Comparison of ENCODE assay signal across 24 cellular contexts in the genomic region with DNA sequence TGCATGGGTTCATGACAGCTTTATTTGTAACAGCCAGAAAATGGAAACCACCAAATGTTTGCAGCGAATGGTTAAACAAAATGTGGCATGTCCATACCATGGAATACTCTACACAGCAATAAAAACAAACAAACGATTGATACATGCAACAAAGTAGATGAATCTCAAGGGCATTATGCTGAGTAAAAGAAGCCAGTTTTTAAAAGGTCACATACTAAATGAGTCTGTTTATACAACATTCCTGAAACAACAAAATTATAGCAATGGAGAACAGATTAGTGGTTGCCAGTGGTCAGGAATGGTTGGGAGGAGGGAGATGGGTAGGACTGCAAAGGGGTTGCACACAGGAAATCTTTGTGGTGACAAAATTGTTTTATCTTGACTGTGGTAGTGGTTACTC.
DNase-seq lines count a peak whose midpoint lies in the region; ATAC-seq, FAIRE-seq and TF ChIP-seq lines count a peak whose summit lies in the region.
"Had no signal": no experiment of that assay in that cellular context is flagged by ENCODE, and none has a peak within 500 bp of the region (broad histone marks: within the 10 kb centered on the region; RNA-seq: fewer than 3 reads in every experiment).

No MANE protein-coding gene starts in this region.

- H3K4me3 Mint-ChIP-seq in T-cell: no peak overlapping the region
- H3K4me3 Mint-ChIP-seq: B cell, CD14-positive monocyte, GM23338 had no signal

- peak; percentile 41 for DNase-seq in Daoy (ENCODE audit: low read depth)
- DNase-seq in M059J (ENCODE audit: low read depth): peak; percentile 75
- DNase-seq in bronchial epithelial cell (ENCODE audit: low read depth): no peak
- peak; percentile 93 for DNase-seq in foreskin melanocyte
- no peak for DNase-seq in kidney tubule cell (ENCODE audit: low spot score)
- no peak for DNase-seq in T-cell
- no peak for DNase-seq in Right ventricle myocardium superior
- DNase-seq: GDM1, Karpas-422, MM.1S, NCI-H1092, NCI-H1694, NCI-H2081 treated with DMSO at 0.1 percent for 48 hours, NCI-H446, NCI-H526 treated with DMSO at 0.1 percent for 48 hours, RPMI8226, SHP77 treated with DMSO at 0.1 percent for 48 hours had no signal

- CTCF ChIA-PET in T-cell (lab: Charles Lee): no interaction called here

- peak; percentile 79 for FAIRE-seq in bronchial epithelial cell (lab: Jason Lieb, UNC)
- FAIRE-seq: A204.1, GM18507 had no signal

- H3K27ac Mint-ChIP-seq in T-cell: no peak overlapping the region
- H3K27ac Mint-ChIP-seq: B cell, CD14-positive monocyte, GM23338 had no signal

- POLR2A ChIA-PET in T-cell (lab: Charles Lee): no interaction called here

- intact Hi-C loops in Right ventricle myocardium superior (cut with DNase I): no loop called here

- TF ChIP-seq CTCF in bronchial epithelial cell (IDR thresholded peaks at IDR 0.05; ENCODE audit: insufficient read depth, low read length, severe bottlenecking): no peak

- ATAC-seq in HG03196 (IDR thresholded peaks at IDR 0.05; ENCODE audit: unreplicated experiment) (no peak), T-cell (replicated peaks in 1 of 4) (no peak), Right ventricle myocardium superior (ENCODE audit: poor library complexity) (no peak)
- ATAC-seq: GM23338, HCT116 had no signal

- peaks cover 0 to 3% (median 0%) of the 10 kb centered on the region in 3 donors for H3K9me3 Mint-ChIP-seq in T-cell

- H3K4me3 ChIP-seq in bronchial epithelial cell (ENCODE audit: low read depth, low read length): no peak overlapping the region
- H3K4me3 ChIP-seq: GM23338 had no signal

- no peaks in the 10 kb centered on the region for H3K36me3 Mint-ChIP-seq in T-cell
- H3K36me3 Mint-ChIP-seq: CD14-positive monocyte had no signal

- H3K4me1 Mint-ChIP-seq in T-cell: no peaks in the 10 kb centered on the region
- H3K4me1 Mint-ChIP-seq: B cell, CD14-positive monocyte had no signal

- peaks cover 3 to 6% of the 10 kb centered on the region in 2 donors for H3K27me3 Mint-ChIP-seq in T-cell

- H3K27me3 ChIP-seq in bronchial epithelial cell (ENCODE audit: control insufficient read depth, insufficient read depth, low read length): no peaks in the 10 kb centered on the region

- H3K36me3 ChIP-seq in bronchial epithelial cell (ENCODE audit: control insufficient read depth, insufficient read depth, low read length): no peaks in the 10 kb centered on the region

Comparison
In these comparisons a context has a peak if more than half of its experiments do, and no peak if none do; other contexts are left out.
1. DNase-seq: peak in Daoy (single experiment), M059J (single experiment) and foreskin melanocyte (single experiment); none in bronchial epithelial cell (single experiment), kidney tubule cell (single experiment), T-cell (0 of 34) and Right ventricle myocardium superior (single experiment).